ENCODE assay signal across 18 cellular contexts in genomic region chr6:37785002-37785687, GRCh38. TPM values are rescaled to one million over a fixed set of nuclear protein-coding genes. Genes with fewer than 3 reads are reported as not detected.
A peak's percentile ranks its signal among the peaks of the same experiment; 100 is the strongest.
DNase-seq lines count a peak whose midpoint lies in the region; ATAC-seq and TF ChIP-seq lines count a peak whose summit lies in the region.
"Had no signal": no experiment of that assay in that cellular context is flagged by ENCODE, and none has a peak within 500 bp of the region (broad histone marks: within the 10 kb centered on the region; RNA-seq: fewer than 3 reads in every experiment).

No MANE protein-coding gene starts in this region.

- TF ChIP-seq EP300 in tibial nerve (IDR thresholded peaks at IDR 0.05): no peak

- no peaks in the 10 kb centered on the region for H3K9me3 ChIP-seq in HUES64 (ENCODE audit: insufficient read depth, low read depth, low read length)
- H3K9me3 ChIP-seq in tibial nerve: no peaks in the 10 kb centered on the region
- H3K9me3 ChIP-seq: ascending aorta, left ventricle myocardium inferior had no signal

- TF ChIP-seq CTCF in endothelial cell (IDR thresholded peaks at IDR 0.05; ENCODE audit: unreplicated experiment) (no peak), tibial nerve (IDR thresholded peaks at IDR 0.05) (no peak)

- peaks cover 19% of the 10 kb centered on the region for H3K27me3 ChIP-seq in HUES64 (ENCODE audit: insufficient read depth, low read length)
- H3K27me3 ChIP-seq in tibial nerve: no peaks in the 10 kb centered on the region
- H3K27me3 ChIP-seq: ascending aorta had no signal

- H3K9me3 Mint-ChIP-seq in endothelial cell (ENCODE audit: unreplicated experiment) (no peaks in the 10 kb centered on the region), naive B cell (no peaks in the 10 kb centered on the region)
- H3K9me3 Mint-ChIP-seq: activated CD4-positive, alpha-beta T cell treated with anti-CD3 and anti-CD28 coated beads, Interleukin-2, amount 10 ng/mL, durations not matched to agents 7 days and 5 days had no signal

- H3K36me3 ChIP-seq in HUES64 (ENCODE audit: insufficient read depth, low read length): no peaks in the 10 kb centered on the region
- H3K36me3 ChIP-seq in tibial nerve: no peaks in the 10 kb centered on the region
- H3K36me3 ChIP-seq: ascending aorta, left ventricle myocardium inferior had no signal

- no peak overlapping the region for H3K9ac ChIP-seq in HUES64 (ENCODE audit: low read depth, low read length)

- 79% methylated on average over 14 of the region's 14 CpGs for WGBS in HUES64
- 74 to 81% methylated on average over 14 of the region's 14 CpGs for WGBS in tibial nerve, 2 donors

- H3K27me3 Mint-ChIP-seq in endothelial cell (ENCODE audit: unreplicated experiment) (peaks cover 6% of the 10 kb centered on the region), naive B cell (peaks cover 10 to 49% (median 36%) of the 10 kb centered on the region in 3 donors)

- H3K27ac Mint-ChIP-seq in endothelial cell (ENCODE audit: unreplicated experiment) (peak overlapping the region; percentile 19), naive B cell (peak overlapping the region in 1 of 6 donors; percentile 91)
- H3K27ac Mint-ChIP-seq: activated CD4-positive, alpha-beta T cell treated with anti-CD3 and anti-CD28 coated beads, Interleukin-2, amount 10 ng/mL, durations not matched to agents 7 days and 5 days had no signal

- H3K27ac ChIP-seq in HUES64 (ENCODE audit: low read depth, low read length): no peak overlapping the region
- H3K27ac ChIP-seq in tibial nerve: no peak overlapping the region
- H3K27ac ChIP-seq: ascending aorta, left ventricle myocardium inferior, skin epidermis had no signal

- no peak for ATAC-seq in naive B cell (ENCODE audit: low read depth in 2 of 2)
- no peak for ATAC-seq in GM18867 (IDR thresholded peaks at IDR 0.05; ENCODE audit: unreplicated experiment)

- TF ChIP-seq POLR2A in tibial nerve (IDR thresholded peaks at IDR 0.05): no peak

- H3K36me3 Mint-ChIP-seq in endothelial cell (ENCODE audit: low read depth, unreplicated experiment) (no peaks in the 10 kb centered on the region), naive B cell (no peaks in the 10 kb centered on the region)

- DNase-seq in ELF-1 (ENCODE audit: low read depth, low spot score) (peak; percentile 46), endothelial cell (ENCODE audit: low spot score) (no peak), naive B cell (no peak), tibial nerve (ENCODE audit: low spot score in 2 of 2) (no peak), RKO (ENCODE audit: low spot score) (no peak), DMS 273 (lab: John Stamatoyannopoulos, UW; ENCODE audit: unreplicated experiment) (no peak)
- DNase-seq: activated CD4-positive, alpha-beta T cell treated with anti-CD3 and anti-CD28 coated beads, Interleukin-2, amount 10 ng/mL, durations not matched to agents 7 days and 5 days; activated gamma-delta T cell treated with Interleukin-2 at 50 U/mL for 16 hours; HCEC 1CT; hippocampal formation; left ventricle myocardium inferior; RPMI8226; stimulated activated CD4-positive, alpha-beta T cell treated with anti-CD3 and anti-CD28 coated beads, Interleukin-4, amount 100 ng/mL, for 24 hours; SW 1271 had no signal

- H3K4me1 ChIP-seq in HUES64 (ENCODE audit: insufficient read depth, low read length) (peaks cover 22% of the 10 kb centered on the region), tibial nerve (peaks cover 0 to 18% (median 8%) of the 10 kb centered on the region in 4 donors)

- no peak overlapping the region for H3K4me3 Mint-ChIP-seq in endothelial cell (ENCODE audit: unreplicated experiment)
- peak overlapping the region in 7 of 8 donors; percentile 3 to 91 (median 62) for H3K4me3 Mint-ChIP-seq in naive B cell
- H3K4me3 Mint-ChIP-seq: activated CD4-positive, alpha-beta T cell treated with anti-CD3 and anti-CD28 coated beads, Interleukin-2, amount 10 ng/mL, durations not matched to agents 7 days and 5 days had no signal

- peak overlapping the region; percentile 56; the same call in 1 of the 2 replicates for H3K4me3 ChIP-seq in HUES64 (ENCODE audit: low read length)
- no peak overlapping the region for H3K4me3 ChIP-seq in tibial nerve

- H3K4me1 Mint-ChIP-seq in endothelial cell (ENCODE audit: unreplicated experiment) (peaks cover 12% of the 10 kb centered on the region), naive B cell (peaks cover 19 to 24% (median 21%) of the 10 kb centered on the region in 3 donors)

RNA-seq across cellular contexts. Expression of gene ZFAND3, which starts 34.4 kb away (rescaled TPM):
- 56.6 TPM for polyA plus RNA-seq in HUES64 (2013, experiment 1 of 2)
- polyA plus RNA-seq in HUES64 (2013, experiment 2 of 2): 63.7 TPM
- total RNA-seq in endothelial cell (ENCODE audit: unreplicated experiment) (96.3 TPM), tibial nerve (10 to 100 TPM; 30.1 to 47.9 (median 39.1) TPM)
- 1 to 10 TPM; 1.9 to 6.7 (median 4.4) TPM for polyA plus RNA-seq in naive B cell (ENCODE audit: low read depth in 6 of 6)
